Comparison of ENCODE assay signal across 11 cellular contexts in genomic region chr18:43789234-43790000, GRCh38.
DNase-seq lines count a peak whose midpoint lies in the region; ATAC-seq, FAIRE-seq and TF ChIP-seq lines count a peak whose summit lies in the region.
"Had no signal": no experiment of that assay in that cellular context is flagged by ENCODE, and none has a peak within 500 bp of the region (broad histone marks: within the 10 kb centered on the region; RNA-seq: fewer than 3 reads in every experiment).

No MANE protein-coding gene starts in this region.

- no peak overlapping the region for H2AFZ ChIP-seq in endothelial cell of umbilical vein (ENCODE audit: low read depth, low read length)

- CTCF ChIA-PET in endothelial cell of umbilical vein (lab: Charles Lee), result no interaction called here
- CTCF ChIA-PET in CD8-positive, alpha-beta memory T cell (lab: Charles Lee), result no interaction called here

- TF ChIP-seq CTCF in endothelial cell of umbilical vein (IDR thresholded peaks at IDR 0.05; ENCODE audit: extremely low read depth in 1 of 2, insufficient read depth in 1 of 2, low read depth in 1 of 2, low read length in 2 of 2), result no peak

- peak; percentile 11 for DNase-seq in COLO829 (ENCODE audit: low spot score)
- peak; percentile 10 for DNase-seq in NCI-H146 treated with DMSO at 0.1 percent for 48 hours (lab: John Stamatoyannopoulos, UW; ENCODE audit: unreplicated experiment)
- peak; percentile 14 for DNase-seq in endothelial cell of umbilical vein (ENCODE audit: low read depth, low spot score)
- peak; percentile 20 for DNase-seq in middle frontal gyrus (ENCODE audit: extremely low spot score, low spot score)
- DNase-seq in CD8-positive, alpha-beta memory T cell, result no peak
- DNase-seq: activated CD4-positive, CD25-positive, alpha-beta regulatory T cell treated with anti-CD3 and anti-CD28 coated beads, Interleukin-2, amount 50 U/mL, for 72 hours; islet precursor cell had no signal

- no peaks in the 10 kb centered on the region for H3K36me3 ChIP-seq in endothelial cell of umbilical vein (ENCODE audit: control insufficient read depth in 2 of 2, extremely low read depth in 1 of 2, insufficient read depth in 2 of 2, low read length in 2 of 2)
- H3K36me3 ChIP-seq in CD8-positive, alpha-beta memory T cell (ENCODE audit: insufficient read depth, low read length), result no peaks in the 10 kb centered on the region

- POLR2A ChIA-PET in endothelial cell of umbilical vein (lab: Charles Lee), result no interaction called here
- POLR2A ChIA-PET in CD8-positive, alpha-beta memory T cell (lab: Charles Lee), result no interaction called here

- intact Hi-C loops in endothelial cell of umbilical vein (cut with micrococcal nuclease), result no loop called here

- no peaks in the 10 kb centered on the region for H3K36me3 Mint-ChIP-seq in CD8-positive, alpha-beta memory T cell

- no peaks in the 10 kb centered on the region for H3K9me1 ChIP-seq in endothelial cell of umbilical vein (replicated peaks; ENCODE audit: control insufficient read depth, extremely low read depth, insufficient read depth, low read length)

- no peak for FAIRE-seq in endothelial cell of umbilical vein (lab: Jason Lieb, UNC)

- peaks cover 2 to 10% (median 5%) of the 10 kb centered on the region in 5 donors for H3K9me3 Mint-ChIP-seq in CD8-positive, alpha-beta memory T cell

- dilution Hi-C loops in endothelial cell of umbilical vein (cut with MboI; ENCODE audit: extremely low pct_ligation_motif_present, low sequenced_read_pairs), result no loop called here

- no peaks in the 10 kb centered on the region for H3K79me2 ChIP-seq in endothelial cell of umbilical vein (ENCODE audit: control insufficient read depth, insufficient read depth, low read length)

- H3K9ac ChIP-seq in endothelial cell of umbilical vein (replicated peaks; ENCODE audit: extremely low read depth, insufficient read depth, low read length), result no peak overlapping the region

- no peak overlapping the region for H3K4me3 ChIP-seq in endothelial cell of umbilical vein (replicated peaks in 1 of 3; ENCODE audit: insufficient read depth in 1 of 3, low read depth in 1 of 3, low read length in 3 of 3)
- no peak overlapping the region for H3K4me3 ChIP-seq in CD8-positive, alpha-beta memory T cell (ENCODE audit: low read length)

- no peak for TF ChIP-seq POLR2A in endothelial cell of umbilical vein (IDR thresholded peaks at IDR 0.05; ENCODE audit: low read depth, low read length)

- no peaks in the 10 kb centered on the region for H3K4me1 ChIP-seq in endothelial cell of umbilical vein (ENCODE audit: control insufficient read depth, extremely low read depth, insufficient read depth, low read length)
- no peaks in the 10 kb centered on the region for H3K4me1 ChIP-seq in CD8-positive, alpha-beta memory T cell (ENCODE audit: insufficient read depth, low read length)

- H3K4me1 Mint-ChIP-seq in CD8-positive, alpha-beta memory T cell, result no peaks in the 10 kb centered on the region

- H3K4me3 Mint-ChIP-seq in CD8-positive, alpha-beta memory T cell, result no peak overlapping the region

- H3K27ac Mint-ChIP-seq in CD8-positive, alpha-beta memory T cell, result no peak overlapping the region

- BruUV-seq in endothelial cell of umbilical vein (replicated peaks; lab: Mats Ljungman, UMichigan), result no TSS peak

- no peaks in the 10 kb centered on the region for H3K27me3 ChIP-seq in endothelial cell of umbilical vein (ENCODE audit: control insufficient read depth in 2 of 2, insufficient read depth in 2 of 2, low read length in 2 of 2)
- H3K27me3 ChIP-seq in CD8-positive, alpha-beta memory T cell (ENCODE audit: insufficient read depth, low read length, poor library complexity, severe bottlenecking), result no peaks in the 10 kb centered on the region

- no peaks in the 10 kb centered on the region for H3K9me3 ChIP-seq in endothelial cell of umbilical vein (replicated peaks; ENCODE audit: control insufficient read depth, insufficient read depth, low read length)
- no peaks in the 10 kb centered on the region for H3K9me3 ChIP-seq in CD8-positive, alpha-beta memory T cell (ENCODE audit: low read length)

- ATAC-seq in GM21360 (IDR thresholded peaks at IDR 0.05; ENCODE audit: unreplicated experiment), result no peak
- no peak for ATAC-seq in HG02973 (IDR thresholded peaks at IDR 0.05; ENCODE audit: unreplicated experiment)
- ATAC-seq in GM21737 (IDR thresholded peaks at IDR 0.05; ENCODE audit: unreplicated experiment), result no peak

- no peak overlapping the region for H3K27ac ChIP-seq in endothelial cell of umbilical vein (ENCODE audit: insufficient read depth, low read depth, low read length)
- no peak overlapping the region for H3K27ac ChIP-seq in CD8-positive, alpha-beta memory T cell (ENCODE audit: low read depth, low read length)
- H3K27ac ChIP-seq: HL-60 had no signal

- H3K27me3 Mint-ChIP-seq in CD8-positive, alpha-beta memory T cell, result no peaks in the 10 kb centered on the region

- H4K20me1 ChIP-seq in endothelial cell of umbilical vein (replicated peaks; ENCODE audit: control insufficient read depth, extremely low read depth, insufficient read depth, low read length), result no peaks in the 10 kb centered on the region

- H3K4me2 ChIP-seq in endothelial cell of umbilical vein (ENCODE audit: insufficient read depth, low read length), result no peak overlapping the region

TF ChIP-seq in endothelial cell of umbilical vein, 7 proteins besides CTCF, POLR2A, EP300 and RAD21:
- TF ChIP-seq FOS (IDR thresholded peaks at IDR 0.05; ENCODE audit: borderline replicate concordance, insufficient read depth, low read length) (no peak), POLR2AphosphoS5 (IDR thresholded peaks at IDR 0.05; ENCODE audit: insufficient read depth, low read depth, low read length) (no peak), JUN (IDR thresholded peaks at IDR 0.05; ENCODE audit: borderline replicate concordance, insufficient read depth, insufficient read length, low read depth) (no peak), MAX (IDR thresholded peaks at IDR 0.05; ENCODE audit: insufficient read depth, insufficient read length) (no peak)

Comparison
In these comparisons a context has a peak if more than half of its experiments do, and no peak if none do; other contexts are left out.
1. DNase-seq: peak in COLO829 (single experiment), NCI-H146 treated with DMSO at 0.1 percent for 48 hours (single experiment), endothelial cell of umbilical vein (single experiment) and middle frontal gyrus (single experiment); none in CD8-positive, alpha-beta memory T cell (0 of 5).